In genomic region chr18:76821356-76821874, GRCh38 we compare ENCODE assay signal across 8 cellular contexts. TPM values are rescaled to one million over a fixed set of nuclear protein-coding genes. Genes with fewer than 3 reads are reported as not detected.
DNase-seq lines count a peak whose midpoint lies in the region; ATAC-seq and TF ChIP-seq lines count a peak whose summit lies in the region.

No MANE protein-coding gene starts in this region.

- no peak for TF ChIP-seq EP300 in suprapubic skin (IDR thresholded peaks at IDR 0.05)

- no peak for TF ChIP-seq POLR2A in suprapubic skin (IDR thresholded peaks at IDR 0.05)

- CTCF ChIA-PET in activated naive CD4-positive, alpha-beta T cell treated with anti-CD3 and anti-CD28 coated beads, Interleukin-2, amount 10 ng/mL, durations not matched to agents 7 days and 5 days (lab: Charles Lee): interaction anchor here (4.6 kb wide), 1 partner anchor 19 kb away, joined by 41 read pairs; no protein-coding TSS in a partner anchor

- no peaks in the 10 kb centered on the region for H4K20me1 ChIP-seq in DOHH2 (ENCODE audit: control insufficient read depth, insufficient read depth, low read depth, low read length)

- no peaks in the 10 kb centered on the region for H3K9me3 ChIP-seq in DOHH2 (ENCODE audit: control insufficient read depth, insufficient read depth, low read length)
- H3K9me3 ChIP-seq in iPS-20b (ENCODE audit: insufficient read depth, low read depth, low read length): no peaks in the 10 kb centered on the region
- H3K9me3 ChIP-seq in suprapubic skin: no peaks in the 10 kb centered on the region

- under 1% methylated on average over 12 of the region's 12 CpGs for WGBS in suprapubic skin

- H3K4me1 ChIP-seq in DOHH2 (ENCODE audit: control insufficient read depth, low read length): peaks cover 38% of the 10 kb centered on the region
- peaks cover 7% of the 10 kb centered on the region for H3K4me1 ChIP-seq in iPS-20b (ENCODE audit: insufficient read depth, low read length)
- peaks cover 38% of the 10 kb centered on the region for H3K4me1 ChIP-seq in suprapubic skin

- peak overlapping the region; percentile 90 for H3K4me3 Mint-ChIP-seq in activated naive CD4-positive, alpha-beta T cell treated with anti-CD3 and anti-CD28 coated beads, Interleukin-2, amount 10 ng/mL, durations not matched to agents 7 days and 5 days

- no peaks in the 10 kb centered on the region for H3K9me3 Mint-ChIP-seq in activated naive CD4-positive, alpha-beta T cell treated with anti-CD3 and anti-CD28 coated beads, Interleukin-2, amount 10 ng/mL, durations not matched to agents 7 days and 5 days

- no peaks in the 10 kb centered on the region for H3K27me3 ChIP-seq in DOHH2 (ENCODE audit: control insufficient read depth, low read length)
- no peaks in the 10 kb centered on the region for H3K27me3 ChIP-seq in iPS-20b (ENCODE audit: insufficient read depth, low read length)
- H3K27me3 ChIP-seq in suprapubic skin: no peaks in the 10 kb centered on the region

- H3K36me3 ChIP-seq in DOHH2 (ENCODE audit: control insufficient read depth, low read length): peaks cover 28% of the 10 kb centered on the region
- no peaks in the 10 kb centered on the region for H3K36me3 ChIP-seq in iPS-20b (ENCODE audit: insufficient read depth, low read depth, low read length)
- peaks cover 2% of the 10 kb centered on the region for H3K36me3 ChIP-seq in suprapubic skin

- no peak for TF ChIP-seq CTCF in DOHH2 (IDR thresholded peaks at IDR 0.05; ENCODE audit: low read depth, low read length, poor library complexity, severe bottlenecking)
- no peak for TF ChIP-seq CTCF in suprapubic skin (IDR thresholded peaks at IDR 0.05)

- peaks cover 14% of the 10 kb centered on the region; the same call in 1 of the 2 replicates for H3F3A ChIP-seq in DOHH2 (ENCODE audit: control insufficient read depth, insufficient read depth)

- no peaks in the 10 kb centered on the region for H3K9me2 ChIP-seq in DOHH2 (replicated peaks; ENCODE audit: control insufficient read depth, low read length)

- peak overlapping the region; percentile 97 for H3K9ac ChIP-seq in iPS-20b (ENCODE audit: low read depth, low read length)

- peak; percentile 20 for ATAC-seq in HG03064 (IDR thresholded peaks at IDR 0.05; ENCODE audit: low read depth, unreplicated experiment)
- ATAC-seq in HG02623 (IDR thresholded peaks at IDR 0.05; ENCODE audit: unreplicated experiment): no peak

- peak overlapping the region; percentile 79 for H3K27ac ChIP-seq in DOHH2 (ENCODE audit: low read depth, low read length)
- H3K27ac ChIP-seq in iPS-20b (ENCODE audit: low read length): peak overlapping the region; percentile 93
- peak overlapping the region; percentile 94 for H3K27ac ChIP-seq in suprapubic skin

- H3K4me2 ChIP-seq in DOHH2 (ENCODE audit: low read length): peak overlapping the region; percentile 83

- H3K36me3 Mint-ChIP-seq in activated naive CD4-positive, alpha-beta T cell treated with anti-CD3 and anti-CD28 coated beads, Interleukin-2, amount 10 ng/mL, durations not matched to agents 7 days and 5 days: peaks cover 25% of the 10 kb centered on the region

- peaks cover 86% of the 10 kb centered on the region for H3K79me2 ChIP-seq in DOHH2 (ENCODE audit: control insufficient read depth, low read length)

- H3K27ac Mint-ChIP-seq in activated naive CD4-positive, alpha-beta T cell treated with anti-CD3 and anti-CD28 coated beads, Interleukin-2, amount 10 ng/mL, durations not matched to agents 7 days and 5 days: peak overlapping the region; percentile 95

- no peaks in the 10 kb centered on the region for H3K27me3 Mint-ChIP-seq in activated naive CD4-positive, alpha-beta T cell treated with anti-CD3 and anti-CD28 coated beads, Interleukin-2, amount 10 ng/mL, durations not matched to agents 7 days and 5 days

- H3K4me1 Mint-ChIP-seq in activated naive CD4-positive, alpha-beta T cell treated with anti-CD3 and anti-CD28 coated beads, Interleukin-2, amount 10 ng/mL, durations not matched to agents 7 days and 5 days: peaks cover 52% of the 10 kb centered on the region

- DNase-seq in activated naive CD4-positive, alpha-beta T cell treated with anti-CD3 and anti-CD28 coated beads, Interleukin-2, amount 10 ng/mL, durations not matched to agents 7 days and 5 days: no peak
- DNase-seq in suprapubic skin (ENCODE audit: low spot score in 2 of 2) (no peak), NCI-H187 (lab: John Stamatoyannopoulos, UW) (no peak), SK-N-DZ (ENCODE audit: low spot score) (no peak)

- H3K4me3 ChIP-seq in DOHH2 (ENCODE audit: low read length): peak overlapping the region; percentile 86
- H3K4me3 ChIP-seq in iPS-20b (ENCODE audit: low read length): peak overlapping the region; percentile 100
- peak overlapping the region; percentile 79 for H3K4me3 ChIP-seq in suprapubic skin

RNA-seq across cellular contexts. Expression of gene ZNF236, which starts 0.9 kb away (rescaled TPM):
- total RNA-seq in suprapubic skin: 10 to 100 TPM; 13.4 to 38.0 (median 15.1) TPM
- polyA plus RNA-seq in SK-N-DZ (2014; cell fraction: cytosol; rRNA removed): 2.7 and 2.8 TPM in 2 replicates
- 7.2 and 28.1 TPM in 2 replicates for polyA plus RNA-seq in SK-N-DZ (2014; cell fraction: nucleus; rRNA removed)
